ENCODE assay signal across 17 cellular contexts in genomic region chr10:106548832-106549231, GRCh38.
DNase-seq lines count a peak whose midpoint lies in the region; ATAC-seq and TF ChIP-seq lines count a peak whose summit lies in the region.
"Had no signal": no experiment of that assay in that cellular context is flagged by ENCODE, and none has a peak within 500 bp of the region (broad histone marks: within the 10 kb centered on the region; RNA-seq: fewer than 3 reads in every experiment).

No MANE protein-coding gene starts in this region.

- no peaks in the 10 kb centered on the region for H3K27me3 Mint-ChIP-seq in nephron progenitor cell (ENCODE audit: low read depth, poor library complexity)
- H3K27me3 Mint-ChIP-seq: B cell; CD4-positive, alpha-beta T cell had no signal

- H3K4me1 Mint-ChIP-seq in nephron progenitor cell = peaks cover 15% of the 10 kb centered on the region
- H3K4me1 Mint-ChIP-seq: B cell had no signal

- ATAC-seq in left ventricle myocardium superior (peak; percentile 70), GM21825 (IDR thresholded peaks at IDR 0.05; ENCODE audit: unreplicated experiment) (no peak)
- ATAC-seq: CD8-positive, alpha-beta T cell had no signal

- peak overlapping the region; percentile 58 for H3K27ac Mint-ChIP-seq in nephron progenitor cell
- H3K27ac Mint-ChIP-seq: B cell; CD4-positive, alpha-beta T cell; CD8-positive, alpha-beta T cell had no signal

- H3K27ac ChIP-seq in left ventricle myocardium inferior (replicated peaks) = no peak overlapping the region
- H3K27ac ChIP-seq in SJCRH30 = peak overlapping the region; percentile 83
- H3K27ac ChIP-seq: BLaER1 treated with 17β-estradiol and CSF1 and Interleukin-3, amounts not matched to agents 10 nM and 100 nM; C4-2B had no signal

- H3K4me3 Mint-ChIP-seq in nephron progenitor cell = no peak overlapping the region
- H3K4me3 Mint-ChIP-seq: B cell; CD4-positive, alpha-beta T cell; CD8-positive, alpha-beta T cell had no signal

- no peaks in the 10 kb centered on the region for H3K4me1 ChIP-seq in left ventricle myocardium inferior
- peaks cover 32% of the 10 kb centered on the region for H3K4me1 ChIP-seq in SJCRH30
- H3K4me1 ChIP-seq: Caco-2 had no signal

- intact Hi-C loops in left ventricle myocardium superior (cut with micrococcal nuclease) = no loop called here
- intact Hi-C loops in left ventricle myocardium inferior (cut with micrococcal nuclease) = no loop called here

- no peaks in the 10 kb centered on the region for H3K27me3 ChIP-seq in left ventricle myocardium inferior (ENCODE audit: low read depth)
- no peaks in the 10 kb centered on the region for H3K27me3 ChIP-seq in SJCRH30
- H3K27me3 ChIP-seq: BLaER1 treated with 17β-estradiol and CSF1 and Interleukin-3, amounts not matched to agents 10 nM and 100 nM had no signal

- no peak for DNase-seq in left ventricle myocardium superior
- no peak for DNase-seq in left ventricle myocardium inferior
- DNase-seq in SJCRH30 = peak in 1 of 2 experiments; percentile 44
- DNase-seq in nephron progenitor cell = no peak
- DNase-seq in medulla oblongata (ENCODE audit: extremely low spot score) = no peak
- DNase-seq: 8988T; AML-193; Caco-2; Calu3; CD4-positive, alpha-beta T cell; CD8-positive, alpha-beta T cell; DMS79 treated with DMSO at 0.1 percent for 48 hours; GF-D8 had no signal

- H3K36me3 Mint-ChIP-seq in nephron progenitor cell (ENCODE audit: low read depth) = no peaks in the 10 kb centered on the region
- H3K36me3 Mint-ChIP-seq: CD8-positive, alpha-beta T cell had no signal

- H3K9me3 ChIP-seq in left ventricle myocardium inferior (replicated peaks) (no peaks in the 10 kb centered on the region), SJCRH30 (replicated peaks) (no peaks in the 10 kb centered on the region)
- H3K9me3 ChIP-seq: BLaER1 treated with 17β-estradiol and CSF1 and Interleukin-3, amounts not matched to agents 10 nM and 100 nM; Caco-2 had no signal

- no peaks in the 10 kb centered on the region for H3K9me3 Mint-ChIP-seq in nephron progenitor cell

- H3K36me3 ChIP-seq in left ventricle myocardium inferior (no peaks in the 10 kb centered on the region), SJCRH30 (no peaks in the 10 kb centered on the region)
- H3K36me3 ChIP-seq: BLaER1 treated with 17β-estradiol and CSF1 and Interleukin-3, amounts not matched to agents 10 nM and 100 nM had no signal

- H3K4me3 ChIP-seq in left ventricle myocardium inferior (no peak overlapping the region), SJCRH30 (no peak overlapping the region)
- H3K4me3 ChIP-seq: BLaER1 treated with 17β-estradiol and CSF1 and Interleukin-3, amounts not matched to agents 10 nM and 100 nM had no signal

- no peak for TF ChIP-seq CTCF in left ventricle myocardium inferior (IDR thresholded peaks at IDR 0.05; ENCODE audit: borderline replicate concordance)
- no peak for TF ChIP-seq CTCF in nephron progenitor cell (IDR thresholded peaks at IDR 0.05)
